In the genomic region with DNA sequence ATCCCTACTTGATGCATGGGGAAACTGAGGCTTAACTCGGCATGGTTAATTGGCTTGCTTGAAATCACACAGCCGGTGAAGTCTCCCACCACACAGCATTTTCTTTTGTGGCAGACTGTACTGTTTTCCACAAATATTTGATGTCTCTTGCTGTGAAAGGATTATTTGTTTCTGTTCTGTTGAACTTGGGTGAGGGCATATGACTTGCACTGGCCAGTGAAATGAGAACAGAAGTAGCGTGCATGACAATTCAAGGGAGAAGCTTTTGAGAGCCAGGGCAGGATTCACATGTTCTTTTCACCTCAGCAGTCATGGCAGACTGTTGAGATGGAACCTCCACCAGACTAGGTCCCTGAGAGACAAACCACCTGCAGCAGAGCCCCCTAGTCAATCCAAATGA, we compare ENCODE assay signal across 17 cellular contexts.
"Had no signal": no experiment of that assay in that cellular context is flagged by ENCODE, and none has a peak within 500 bp of the region (broad histone marks: within the 10 kb centered on the region; RNA-seq: fewer than 3 reads in every experiment).

No MANE protein-coding gene starts in this region.

- H3K27ac Mint-ChIP-seq: activated B cell treated with CpG ODN at 0.5 μM for 24 hours; activated CD4-positive, alpha-beta T cell treated with anti-CD3 and anti-CD28 coated beads, Interleukin-2, amount 10 ng/mL, durations not matched to agents 7 days and 5 days; memory B cell; nephron; T-helper 2 cell treated with Interferon-gamma antibody and Interleukin-4, amounts not matched to agents 5 μg/mL and 100 μg/mL, for 36 hours had no signal

- H3K4me1 ChIP-seq: ascending aorta, testis had no signal

- H3K9me3 ChIP-seq: ascending aorta, esophagus squamous epithelium, left lung, sigmoid colon, spleen, testis, upper lobe of left lung had no signal

- H3K27me3 ChIP-seq: ascending aorta, esophagus squamous epithelium, left lung, sigmoid colon, spleen, testis, upper lobe of left lung had no signal

- H3K4me3 ChIP-seq: ascending aorta, esophagus squamous epithelium, left lung, sigmoid colon, spleen, testis, upper lobe of left lung had no signal

- H3K9me3 Mint-ChIP-seq: activated B cell treated with CpG ODN at 0.5 μM for 24 hours; T-helper 2 cell treated with Interferon-gamma antibody and Interleukin-4, amounts not matched to agents 5 μg/mL and 100 μg/mL, for 36 hours had no signal

- H3K4me1 Mint-ChIP-seq: activated B cell treated with CpG ODN at 0.5 μM for 24 hours, memory B cell had no signal

- H3K36me3 ChIP-seq: ascending aorta, esophagus squamous epithelium, left lung, sigmoid colon, spleen, upper lobe of left lung had no signal

- H3K4me3 Mint-ChIP-seq: activated B cell treated with CpG ODN at 0.5 μM for 24 hours; activated CD4-positive, alpha-beta T cell treated with anti-CD3 and anti-CD28 coated beads, Interleukin-2, amount 10 ng/mL, durations not matched to agents 7 days and 5 days; memory B cell; nephron; stimulated activated naive CD8-positive, alpha-beta T cell treated with anti-CD3 and anti-CD28 coated beads, Interleukin-15, amount 100 ng/mL, for 72 hours; T-helper 2 cell treated with Interferon-gamma antibody and Interleukin-4, amounts not matched to agents 5 μg/mL and 100 μg/mL, for 36 hours had no signal

- H3K27ac ChIP-seq: ascending aorta, esophagus squamous epithelium, testis, upper lobe of left lung had no signal

- ATAC-seq: stimulated activated naive CD8-positive, alpha-beta T cell treated with anti-CD3 and anti-CD28 coated beads, Interleukin-15, amount 100 ng/mL, for 72 hours had no signal

- DNase-seq: activated B cell treated with CpG ODN at 0.5 μM for 24 hours; activated CD4-positive, alpha-beta T cell treated with anti-CD3 and anti-CD28 coated beads, Interleukin-2, amount 10 ng/mL, durations not matched to agents 7 days and 5 days; activated CD8-positive, alpha-beta memory T cell treated with anti-CD3 and anti-CD28 coated beads, Interleukin-2, amount 50 U/mL, for 48 hours; activated naive CD4-positive, alpha-beta T cell treated with Interleukin-2 at 50 U/mL for 16 hours; esophagus squamous epithelium; glutamatergic neuron; kidney; sigmoid colon; spleen; stimulated activated naive CD8-positive, alpha-beta T cell treated with anti-CD3 and anti-CD28 coated beads, Interleukin-15, amount 100 ng/mL, for 72 hours; testis had no signal
